ENCODE assay signal across 10 cellular contexts in genomic region chr5:127442085-127442484, GRCh38.
DNase-seq lines count a peak whose midpoint lies in the region; ATAC-seq, FAIRE-seq and TF ChIP-seq lines count a peak whose summit lies in the region.
"Had no signal": no experiment of that assay in that cellular context is flagged by ENCODE, and none has a peak within 500 bp of the region (broad histone marks: within the 10 kb centered on the region; RNA-seq: fewer than 3 reads in every experiment).

No MANE protein-coding gene starts in this region.

- H3K79me2 ChIP-seq in DOHH2 (ENCODE audit: control insufficient read depth, low read length) (no peaks in the 10 kb centered on the region), GM12878 (ENCODE audit: control insufficient read depth, insufficient read depth, low read length) (no peaks in the 10 kb centered on the region)

- intact Hi-C loops in GM12878 (cut with micrococcal nuclease; ENCODE audit: unreplicated experiment): loop anchor here (2.0 kb wide), 2 partner anchors 151 to 785 kb away; partner anchors contain the start of gene MEGF10

- H3K4me3 ChIP-seq in DOHH2 (ENCODE audit: low read length) (no peak overlapping the region), GM12878 (no peak overlapping the region)
- H3K4me3 ChIP-seq: esophagus squamous epithelium had no signal

- TF ChIP-seq POLR2A in GM12878 (IDR thresholded peaks at IDR 0.05; ENCODE audit: low read depth, low read length): no peak

- TF ChIP-seq CTCF in DOHH2 (IDR thresholded peaks at IDR 0.05; ENCODE audit: low read depth, low read length, poor library complexity, severe bottlenecking) (peak; percentile 53), GM12878 (IDR thresholded peaks at IDR 0.05 in 2 of 3, conservative IDR thresholded peaks at IDR 0.05 in 1 of 3; ENCODE audit: control insufficient read depth in 2 of 3, extremely low read depth in 1 of 3, insufficient read depth in 1 of 3, low read depth in 3 of 3, low read length in 3 of 3) (peak in 2 of 3 experiments; percentile 24 to 32; a peak in 2 of 6 replicates)

- DNase-seq in LHCN-M2 (ENCODE audit: low read depth) (peak; percentile 51), GM12878 (ENCODE audit: low read depth, low spot score) (no peak), medulla oblongata (ENCODE audit: extremely low spot score) (peak; percentile 64)
- DNase-seq in stimulated activated CD4-positive, alpha-beta T cell treated with anti-CD3 and anti-CD28 coated beads, Interleukin-12 subunit alpha, Interleukin-12 subunit beta, amount 100 ng/mL, for 4 hours: no peak
- DNase-seq: activated CD4-positive, alpha-beta T cell treated with anti-CD3 and anti-CD28 coated beads, Interleukin-2, amount 10 ng/mL, durations not matched to agents 24 days and 14 days; esophagus squamous epithelium had no signal

- H3K36me3 ChIP-seq in DOHH2 (ENCODE audit: control insufficient read depth, low read length) (no peaks in the 10 kb centered on the region), GM12878 (ENCODE audit: control insufficient read depth in 2 of 2, insufficient read depth in 2 of 2, low read length in 1 of 2) (no peaks in the 10 kb centered on the region)
- H3K36me3 ChIP-seq: esophagus squamous epithelium had no signal

- H3K27ac ChIP-seq in DOHH2 (ENCODE audit: low read depth, low read length) (no peak overlapping the region), GM12878 (ENCODE audit: control insufficient read depth, insufficient read depth) (no peak overlapping the region)
- H3K27ac ChIP-seq: esophagus squamous epithelium had no signal

- H3K9me3 ChIP-seq in DOHH2 (ENCODE audit: control insufficient read depth, insufficient read depth, low read length) (no peaks in the 10 kb centered on the region), GM12878 (replicated peaks; ENCODE audit: control insufficient read depth, insufficient read depth, low read length) (no peaks in the 10 kb centered on the region)
- H3K9me3 ChIP-seq: esophagus squamous epithelium had no signal

- no peaks in the 10 kb centered on the region for H3F3A ChIP-seq in DOHH2 (ENCODE audit: control insufficient read depth, insufficient read depth)

- H3K4me2 ChIP-seq in DOHH2 (ENCODE audit: low read length): no peak overlapping the region
- H3K4me2 ChIP-seq in GM12878 (ENCODE audit: control insufficient read depth, insufficient read depth): no peak overlapping the region

- RAD21 ChIA-PET in GM12878 (lab: Charles Lee; ENCODE audit: unreplicated experiment): no interaction called here

- H4K20me1 ChIP-seq in DOHH2 (ENCODE audit: control insufficient read depth, insufficient read depth, low read depth, low read length) (no peaks in the 10 kb centered on the region), GM12878 (ENCODE audit: control insufficient read depth, insufficient read depth) (no peaks in the 10 kb centered on the region)

- no peak for TF ChIP-seq EP300 in GM12878 (IDR thresholded peaks at IDR 0.05; ENCODE audit: borderline replicate concordance in 1 of 2, control insufficient read depth in 1 of 2, low read depth in 2 of 2, low read length in 2 of 2)

- H2AFZ ChIP-seq in GM12878 (ENCODE audit: control insufficient read depth, low read depth, low read length): no peak overlapping the region

- 2% methylated on average over 3 of the region's 3 CpGs for WGBS in GM12878 (ENCODE audit: insufficient coverage, insufficient replicate concordance, low lambda C conversion rate, missing lambda C conversion rate)

- POLR2A ChIA-PET in GM12878 (lab: Charles Lee): no interaction called here

- FAIRE-seq in GM12878 (lab: Jason Lieb, UNC): no peak

- H3K27me3 ChIP-seq in DOHH2 (ENCODE audit: control insufficient read depth, low read length): no peaks in the 10 kb centered on the region
- no peaks in the 10 kb centered on the region for H3K27me3 ChIP-seq in GM12878 (replicated peaks in 1 of 2; ENCODE audit: control insufficient read depth in 2 of 2, insufficient read depth in 2 of 2, low read length in 1 of 2)

- no TSS peak for BruUV-seq in GM12878 (replicated peaks; lab: Mats Ljungman, UMichigan)

- no peaks in the 10 kb centered on the region for H3K4me1 ChIP-seq in DOHH2 (ENCODE audit: control insufficient read depth, low read length)
- no peaks in the 10 kb centered on the region for H3K4me1 ChIP-seq in GM12878 (ENCODE audit: control insufficient read depth, insufficient read depth, low read length)
- H3K4me1 ChIP-seq: esophagus squamous epithelium had no signal

- TF ChIP-seq RAD21 in GM12878 (IDR thresholded peaks at IDR 0.05; ENCODE audit: insufficient read depth, low read depth, low read length): peak; percentile 72

- CTCF ChIA-PET in GM12878 (lab: Yijun Ruan, JAX): interaction anchor here (1.3 to 1.5 kb wide), 2 partner anchors 18 to 841 kb away, joined by 3 to 6 read pairs; partner anchors contain the start of gene PHAX

- H3K9ac ChIP-seq in GM12878 (ENCODE audit: control insufficient read depth, insufficient read depth, low read length): no peak overlapping the region

- in situ Hi-C loops in GM12878 (cut with MboI): no loop called here

- ATAC-seq in GM12878 (no peak), GM19455 (IDR thresholded peaks at IDR 0.05; ENCODE audit: unreplicated experiment) (no peak), GM19463 (IDR thresholded peaks at IDR 0.05; ENCODE audit: unreplicated experiment) (no peak), HG02973 (IDR thresholded peaks at IDR 0.05; ENCODE audit: unreplicated experiment) (no peak)

- no peaks in the 10 kb centered on the region for H3K9me2 ChIP-seq in DOHH2 (replicated peaks; ENCODE audit: control insufficient read depth, low read length)

- SMC1A ChIA-PET in GM12878 (lab: Charles Lee; ENCODE audit: uncharacterized antibody, unreplicated experiment): interaction anchor here (1.4 kb wide), 1 partner anchor 83 kb away, joined by 3 read pairs; no protein-coding TSS in a partner anchor

TF ChIP-seq in GM12878, 131 proteins besides CTCF, POLR2A, EP300 and RAD21:
- TF ChIP-seq SREBF2 (IDR thresholded peaks at IDR 0.05; ENCODE audit: low read length): no peak
- TF ChIP-seq SMC3 (IDR thresholded peaks at IDR 0.05; ENCODE audit: borderline replicate concordance, low read length): peak; percentile 54; the same call in 1 of the 2 replicates

Comparison
In these comparisons a context has a peak if more than half of its experiments do, and no peak if none do; other contexts are left out.
1. DNase-seq: peak in LHCN-M2 (single experiment) and medulla oblongata (single experiment); none in GM12878 (single experiment) and stimulated activated CD4-positive, alpha-beta T cell treated with anti-CD3 and anti-CD28 coated beads, Interleukin-12 subunit alpha, Interleukin-12 subunit beta, amount 100 ng/mL, for 4 hours (single experiment).